Comparison of ENCODE assay signal across 12 cellular contexts in the genomic region with DNA sequence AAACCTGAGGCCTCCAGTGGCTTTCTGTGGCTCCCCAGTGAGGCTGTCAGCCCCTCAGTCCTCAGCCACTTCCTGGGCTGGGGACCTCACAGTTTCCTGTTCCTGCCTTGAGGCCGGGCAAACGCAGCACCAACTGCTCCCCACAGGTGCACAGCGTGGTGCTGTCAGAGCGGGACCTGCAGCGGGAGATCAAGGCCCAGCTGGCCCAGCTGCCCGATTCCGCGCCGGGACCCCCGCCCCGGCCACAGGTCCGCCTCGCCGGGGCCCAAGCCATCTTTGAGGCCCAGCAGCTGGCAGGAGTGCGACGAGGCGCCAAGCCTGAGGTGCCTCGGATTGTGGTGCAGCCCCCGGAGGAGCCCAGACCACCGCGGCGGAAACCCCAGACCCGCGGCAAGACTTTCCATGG. TPM values are rescaled to one million over a fixed set of nuclear protein-coding genes. Genes with fewer than 3 reads are reported as not detected.
DNase-seq lines count a peak whose midpoint lies in the region; ATAC-seq, FAIRE-seq and TF ChIP-seq lines count a peak whose summit lies in the region.
"Had no signal": no experiment of that assay in that cellular context is flagged by ENCODE, and none has a peak within 500 bp of the region (broad histone marks: within the 10 kb centered on the region; RNA-seq: fewer than 3 reads in every experiment).

No MANE protein-coding gene starts in this region.

- H3K36me3 ChIP-seq in upper lobe of right lung, result no peaks in the 10 kb centered on the region

- H3K4me3 ChIP-seq in dorsolateral prefrontal cortex (peak overlapping the region in 4 of 59 donors; percentile 9 to 27 (median 16)), upper lobe of right lung (peak overlapping the region; percentile 16)

- DNase-seq in NK-92 treated with Interleukin-12 subunit alpha and Interleukin-12 subunit beta, amount 100 ng/mL, for 24 hours (lab: John Stamatoyannopoulos, UW), result peak; percentile 76
- no peak for DNase-seq in NK-92 (lab: John Stamatoyannopoulos, UW; ENCODE audit: unreplicated experiment)
- peak; percentile 34 to 96 (median 66) for DNase-seq in T-helper 2 cell
- no peak for DNase-seq in dorsolateral prefrontal cortex
- no peak for DNase-seq in upper lobe of right lung
- DNase-seq in urothelium cell line (ENCODE audit: low spot score), result no peak

- H3K27me3 ChIP-seq in dorsolateral prefrontal cortex (no peaks in the 10 kb centered on the region), upper lobe of right lung (no peaks in the 10 kb centered on the region)

- no peak for FAIRE-seq in urothelium cell line (lab: Jason Lieb, UNC)
- FAIRE-seq: A204.1, astrocyte had no signal

- H3K27ac ChIP-seq in dorsolateral prefrontal cortex (peak overlapping the region; percentile 58 to 100 (median 98)), upper lobe of right lung (peak overlapping the region; percentile 65)

- TF ChIP-seq CTCF in dorsolateral prefrontal cortex (IDR thresholded peaks at IDR 0.05 in 54 of 56, conservative IDR thresholded peaks at IDR 0.05 in 2 of 56; ENCODE audit: low read depth in 1 of 56, partially characterized antibody in 56 of 56) (no peak), upper lobe of right lung (IDR thresholded peaks at IDR 0.05) (no peak)

- intact Hi-C loops in dorsolateral prefrontal cortex (cut with DNase I), result no loop called here
- intact Hi-C loops in upper lobe of right lung (cut with DNase I), result loop anchor here (10.0 kb wide), 1 partner anchor 96 kb away; a partner anchor contains a TSS

- ATAC-seq in upper lobe of right lung (peak; percentile 2), HG03025 (IDR thresholded peaks at IDR 0.05; ENCODE audit: low FRiP score, unreplicated experiment) (no peak), GM18870 (IDR thresholded peaks at IDR 0.05; ENCODE audit: unreplicated experiment) (no peak)

- no peaks in the 10 kb centered on the region for H3K9me3 ChIP-seq in upper lobe of right lung

- H3K4me1 ChIP-seq in upper lobe of right lung, result peaks cover 10% of the 10 kb centered on the region

RNA-seq across cellular contexts. Expression of a gene that starts 5.4 kb away (rescaled TPM):
- total RNA-seq in dorsolateral prefrontal cortex (1 to 10 TPM in 45 of 120 experiments, under 1 TPM in 67, not detected in 8; 0.11 to 3.6 (median 0.89) TPM), upper lobe of right lung (26.8 TPM)
- total RNA-seq: myocyte had no signal

RNA-seq across cellular contexts. Expression of a gene that starts 6.2 kb away (rescaled TPM):
- total RNA-seq in dorsolateral prefrontal cortex, result 100 to 1,000 TPM in 61 of 120 experiments, 10 to 100 TPM in 59; 10.4 to 647 (median 104) TPM
- 2.7 TPM for total RNA-seq in upper lobe of right lung
- total RNA-seq: HT1080 had no signal

RNA-seq across cellular contexts. Expression of a gene that starts 7.6 kb away (rescaled TPM):
- total RNA-seq in dorsolateral prefrontal cortex, result 10 to 100 TPM; 47.4 to 86.5 (median 66.9) TPM
- total RNA-seq in upper lobe of right lung, result 134 TPM

RNA-seq across cellular contexts. Expression of a gene that starts 17.5 kb away (rescaled TPM):
- 10 to 100 TPM; 15.9 to 52.4 (median 26.4) TPM for total RNA-seq in dorsolateral prefrontal cortex
- total RNA-seq in upper lobe of right lung, result 20.7 TPM

RNA-seq across cellular contexts. Expression of a gene that starts 19.0 kb away (rescaled TPM):
- total RNA-seq in dorsolateral prefrontal cortex, result 10 to 100 TPM; 13.4 to 47.4 (median 28.2) TPM
- total RNA-seq in upper lobe of right lung, result 40.0 TPM

Comparison
In these comparisons a context has a peak if more than half of its experiments do, and no peak if none do; other contexts are left out.
1. DNase-seq: peak in NK-92 treated with Interleukin-12 subunit alpha and Interleukin-12 subunit beta, amount 100 ng/mL, for 24 hours (single experiment) and T-helper 2 cell (5 of 5); none in NK-92 (single experiment), dorsolateral prefrontal cortex (0 of 10), upper lobe of right lung (single experiment) and urothelium cell line (single experiment).